In genomic region chr1:48499211-48499610, GRCh38 we compare ENCODE assay signal across 11 cellular contexts. TPM values are rescaled to one million over a fixed set of nuclear protein-coding genes. Genes with fewer than 3 reads are reported as not detected.
DNase-seq lines count a peak whose midpoint lies in the region; ATAC-seq and TF ChIP-seq lines count a peak whose summit lies in the region.
"Had no signal": no experiment of that assay in that cellular context is flagged by ENCODE, and none has a peak within 500 bp of the region (broad histone marks: within the 10 kb centered on the region; RNA-seq: fewer than 3 reads in every experiment).

No MANE protein-coding gene starts in this region.

- peaks cover 59% of the 10 kb centered on the region for H3K27me3 Mint-ChIP-seq in brain
- H3K27me3 Mint-ChIP-seq in type B pancreatic cell, result peaks cover 3% of the 10 kb centered on the region

- H3K27ac Mint-ChIP-seq in brain, result peak overlapping the region in 3 of 5 experiments; percentile 13 to 94 (median 40)
- no peak overlapping the region for H3K27ac Mint-ChIP-seq in type B pancreatic cell
- H3K27ac Mint-ChIP-seq: CD4-positive, alpha-beta memory T cell had no signal

- no peaks in the 10 kb centered on the region for H3K36me3 Mint-ChIP-seq in brain
- no peaks in the 10 kb centered on the region for H3K36me3 Mint-ChIP-seq in type B pancreatic cell
- H3K36me3 Mint-ChIP-seq: CD4-positive, alpha-beta memory T cell had no signal

- H3K9me3 Mint-ChIP-seq in brain (no peaks in the 10 kb centered on the region), type B pancreatic cell (no peaks in the 10 kb centered on the region)

- TF ChIP-seq CTCF in brain (conservative IDR thresholded peaks at IDR 0.05) (no peak), type B pancreatic cell (conservative IDR thresholded peaks at IDR 0.05) (no peak)

- DNase-seq in NCI-H748 (lab: John Stamatoyannopoulos, UW; ENCODE audit: unreplicated experiment), result peak; percentile 11
- DNase-seq in NCI-H748 treated with DMSO at 0.1 percent for 48 hours (lab: John Stamatoyannopoulos, UW), result no peak
- DNase-seq in NCI-H1436 (lab: John Stamatoyannopoulos, UW), result peak; percentile 22
- DNase-seq in retina, result peak; percentile 11
- no peak for DNase-seq in HK-2 (ENCODE audit: unreplicated experiment)
- no peak for DNase-seq in type B pancreatic cell (ENCODE audit: extremely low spot score, unreplicated experiment)
- DNase-seq: GF-D8, H7 had no signal

- H3K4me1 Mint-ChIP-seq in brain (peaks cover 55% of the 10 kb centered on the region), type B pancreatic cell (ENCODE audit: unreplicated experiment) (peaks cover 11% of the 10 kb centered on the region)

- H3K4me3 Mint-ChIP-seq in brain (peak overlapping the region in 2 of 5 experiments; percentile 24 to 41), type B pancreatic cell (no peak overlapping the region)

- ATAC-seq in GM19328 (IDR thresholded peaks at IDR 0.05; ENCODE audit: unreplicated experiment), result no peak

RNA-seq across cellular contexts. Expression of gene SPATA6, which starts 27.2 kb away (rescaled TPM):
- 7.4 TPM for polyA plus RNA-seq in brain (ENCODE audit: insufficient read depth, low read depth, low replicate concordance)
- total RNA-seq in type B pancreatic cell (ENCODE audit: low replicate concordance), result 7.3 and 23.5 TPM in 2 replicates

Comparison
In these comparisons a context has a peak if more than half of its experiments do, and no peak if none do; other contexts are left out.
1. DNase-seq: peak in NCI-H748 (single experiment), NCI-H1436 (single experiment) and retina (single experiment); none in NCI-H748 treated with DMSO at 0.1 percent for 48 hours (single experiment), HK-2 (single experiment) and type B pancreatic cell (single experiment).